Comparison of ENCODE assay signal across 14 cellular contexts in genomic region chr2:64582774-64583340, GRCh38. TPM values are rescaled to one million over a fixed set of nuclear protein-coding genes. Genes with fewer than 3 reads are reported as not detected.
DNase-seq lines count a peak whose midpoint lies in the region; ATAC-seq and TF ChIP-seq lines count a peak whose summit lies in the region.
"Had no signal": no experiment of that assay in that cellular context is flagged by ENCODE, and none has a peak within 500 bp of the region (broad histone marks: within the 10 kb centered on the region; RNA-seq: fewer than 3 reads in every experiment).

No MANE protein-coding gene starts in this region.

- 56% methylated on average over 5 of the region's 5 CpGs for WGBS in suprapubic skin

- TF ChIP-seq CTCF in MM.1S (IDR thresholded peaks at IDR 0.05; ENCODE audit: low read length) = no peak
- no peak for TF ChIP-seq CTCF in suprapubic skin (IDR thresholded peaks at IDR 0.05)
- no peak for TF ChIP-seq CTCF in RWPE1 (conservative IDR thresholded peaks at IDR 0.05; ENCODE audit: low read depth)

- peaks cover 56% of the 10 kb centered on the region for H3F3A ChIP-seq in MM.1S (ENCODE audit: insufficient read depth, low read length)

- H4K20me1 ChIP-seq in MM.1S (ENCODE audit: insufficient read depth, low read length) = no peaks in the 10 kb centered on the region

- POLR2A ChIA-PET in activated CD4-positive, alpha-beta T cell treated with anti-CD3 and anti-CD28 coated beads for 36 hours (lab: Charles Lee) = no interaction called here
- POLR2A ChIA-PET in RWPE1 (lab: Yijun Ruan, JAX; ENCODE audit: low non-redundant PET) = no interaction called here

- H3K27ac Mint-ChIP-seq in activated CD4-positive, alpha-beta T cell treated with anti-CD3 and anti-CD28 coated beads for 36 hours = no peak overlapping the region
- H3K27ac Mint-ChIP-seq: activated T-cell treated with anti-CD3 and anti-CD28 coated beads, Interleukin-2, amount 50 U/mL, for 24 hours had no signal

- H2AFZ ChIP-seq in MM.1S (ENCODE audit: low read length) = no peak overlapping the region

- H3K9ac ChIP-seq in MM.1S (ENCODE audit: low read length) = no peak overlapping the region

- ATAC-seq in GM18499 (IDR thresholded peaks at IDR 0.05; ENCODE audit: insufficient read depth, unreplicated experiment) (peak; percentile 62), GM19467 (IDR thresholded peaks at IDR 0.05; ENCODE audit: unreplicated experiment) (peak; percentile 72), HG02943 (IDR thresholded peaks at IDR 0.05; ENCODE audit: low read depth, unreplicated experiment) (peak; percentile 65)
- no peak for ATAC-seq in activated CD4-positive, alpha-beta T cell treated with anti-CD3 and anti-CD28 coated beads for 36 hours

- H3K9me3 ChIP-seq in MM.1S (replicated peaks; ENCODE audit: insufficient read depth, low read length) (no peaks in the 10 kb centered on the region), suprapubic skin (no peaks in the 10 kb centered on the region)
- H3K9me3 ChIP-seq: thoracic aorta had no signal

- peaks cover 6% of the 10 kb centered on the region for H3K4me1 Mint-ChIP-seq in activated CD4-positive, alpha-beta T cell treated with anti-CD3 and anti-CD28 coated beads for 36 hours

- H3K4me3 ChIP-seq in MM.1S (ENCODE audit: low read length) (peak overlapping the region; percentile 9; the same call in 1 of the 2 replicates), suprapubic skin (no peak overlapping the region)
- H3K4me3 ChIP-seq: thoracic aorta had no signal

- no peak overlapping the region for H3K4me3 Mint-ChIP-seq in activated CD4-positive, alpha-beta T cell treated with anti-CD3 and anti-CD28 coated beads for 36 hours
- H3K4me3 Mint-ChIP-seq: activated T-cell treated with anti-CD3 and anti-CD28 coated beads, Interleukin-2, amount 50 U/mL, for 24 hours had no signal

- H3K9me2 ChIP-seq in MM.1S (replicated peaks; ENCODE audit: insufficient read depth, low read length) = no peaks in the 10 kb centered on the region

- H3K27me3 ChIP-seq in MM.1S (replicated peaks; ENCODE audit: insufficient read depth, low read length) (no peaks in the 10 kb centered on the region), suprapubic skin (no peaks in the 10 kb centered on the region)

- H3K36me3 ChIP-seq in MM.1S (replicated peaks; ENCODE audit: insufficient read depth, low read length) = peaks cover 9% of the 10 kb centered on the region; the same call in 1 of the 2 replicates
- H3K36me3 ChIP-seq in suprapubic skin = peaks cover 39% of the 10 kb centered on the region
- H3K36me3 ChIP-seq: thoracic aorta had no signal

- intact Hi-C loops in activated CD4-positive, alpha-beta T cell treated with anti-CD3 and anti-CD28 coated beads for 36 hours (cut with DNase I, micrococcal nuclease) = no loop called here

- no peaks in the 10 kb centered on the region for H3K27me3 Mint-ChIP-seq in activated CD4-positive, alpha-beta T cell treated with anti-CD3 and anti-CD28 coated beads for 36 hours
- H3K27me3 Mint-ChIP-seq: activated T-cell treated with anti-CD3 and anti-CD28 coated beads, Interleukin-2, amount 50 U/mL, for 24 hours had no signal

- no peak for TF ChIP-seq POLR2A in suprapubic skin (IDR thresholded peaks at IDR 0.05)

- H3K9me3 Mint-ChIP-seq in activated CD4-positive, alpha-beta T cell treated with anti-CD3 and anti-CD28 coated beads for 36 hours (ENCODE audit: low read depth) = no peaks in the 10 kb centered on the region
- H3K9me3 Mint-ChIP-seq: activated T-cell treated with anti-CD3 and anti-CD28 coated beads, Interleukin-2, amount 50 U/mL, for 24 hours had no signal

- H3K79me2 ChIP-seq in MM.1S (ENCODE audit: low read length) = peaks cover 12% of the 10 kb centered on the region; the same call in 1 of the 2 replicates

- no peak for TF ChIP-seq EP300 in suprapubic skin (IDR thresholded peaks at IDR 0.05)

- peaks cover 56% of the 10 kb centered on the region for H3K4me1 ChIP-seq in MM.1S (ENCODE audit: low read length)
- peaks cover 7% of the 10 kb centered on the region for H3K4me1 ChIP-seq in suprapubic skin

- peak overlapping the region; percentile 46 for H3K4me2 ChIP-seq in MM.1S (ENCODE audit: low read depth, low read length)

- H3K36me3 Mint-ChIP-seq in activated CD4-positive, alpha-beta T cell treated with anti-CD3 and anti-CD28 coated beads for 36 hours (ENCODE audit: low read depth) = peaks cover 8% of the 10 kb centered on the region

- CTCF ChIA-PET in activated CD4-positive, alpha-beta T cell treated with anti-CD3 and anti-CD28 coated beads for 36 hours (lab: Charles Lee) = interaction anchor here (0.7 to 2.4 kb wide), 8 partner anchors 11 to 284 kb away, joined by 3 to 7 read pairs (median 4); partner anchors contain the start of gene AFTPH
- CTCF ChIA-PET in RWPE1 (lab: Yijun Ruan, JAX) = interaction anchor here (0.6 to 0.7 kb wide), 3 partner anchors 209 to 1702 kb away, joined by 4 to 6 read pairs (median 4); no protein-coding TSS in a partner anchor

- peak overlapping the region; percentile 40; the same call in 1 of the 2 replicates for H3K27ac ChIP-seq in MM.1S (ENCODE audit: low read length)
- no peak overlapping the region for H3K27ac ChIP-seq in suprapubic skin
- no peak overlapping the region for H3K27ac ChIP-seq in RWPE1
- H3K27ac ChIP-seq: C4-2B, thoracic aorta had no signal

- peak; percentile 85 for DNase-seq in MM.1S
- DNase-seq in activated CD4-positive, alpha-beta T cell treated with anti-CD3 and anti-CD28 coated beads for 36 hours = no peak
- no peak for DNase-seq in suprapubic skin (ENCODE audit: low spot score in 2 of 2)
- no peak for DNase-seq in HuH-7.5 (ENCODE audit: low spot score)
- DNase-seq in RWPE1 (ENCODE audit: low spot score) = no peak
- DNase-seq: activated T-cell treated with anti-CD3 and anti-CD28 coated beads, Interleukin-2, amount 50 U/mL, for 24 hours; kidney glomerular epithelial cell; NCI-H524 treated with DMSO at 0.1 percent for 48 hours; stimulated activated CD4-positive, alpha-beta T cell treated with anti-CD3 and anti-CD28 coated beads, Interleukin-2, amount 100 ng/mL, for 24 hours had no signal

RNA-seq across cellular contexts. Expression of gene AFTPH, which starts 58.7 kb away (rescaled TPM):
- 10 to 100 TPM; 32.3 to 35.2 TPM for total RNA-seq in activated CD4-positive, alpha-beta T cell treated with anti-CD3 and anti-CD28 coated beads for 36 hours
- 10 to 100 TPM; 49.1 to 64.3 (median 57.1) TPM for total RNA-seq in suprapubic skin
